Comparison of ENCODE assay signal across 12 cellular contexts in the genomic region with DNA sequence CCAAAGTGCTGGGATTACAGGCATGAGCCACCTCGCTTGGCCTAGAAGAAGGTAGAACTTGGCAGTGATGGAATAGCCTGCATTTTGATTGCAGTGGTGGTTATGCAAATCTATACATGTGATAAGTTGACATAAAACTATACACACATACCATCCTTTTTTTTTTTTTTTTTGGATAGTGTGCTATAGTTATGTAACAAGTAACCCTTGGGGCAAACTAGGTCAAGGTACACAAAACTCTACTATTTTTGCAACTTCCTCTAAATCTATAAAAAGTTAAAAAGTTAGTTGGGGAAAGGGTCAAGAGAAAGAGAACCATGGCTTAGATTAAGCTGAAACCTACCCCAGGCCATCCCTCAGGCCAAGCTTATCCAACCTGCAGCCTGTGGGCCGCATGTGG. TPM values are rescaled to one million over a fixed set of nuclear protein-coding genes. Genes with fewer than 3 reads are reported as not detected.
DNase-seq lines count a peak whose midpoint lies in the region; ATAC-seq and TF ChIP-seq lines count a peak whose summit lies in the region.
"Had no signal": no experiment of that assay in that cellular context is flagged by ENCODE, and none has a peak within 500 bp of the region (broad histone marks: within the 10 kb centered on the region; RNA-seq: fewer than 3 reads in every experiment).

No MANE protein-coding gene starts in this region.

- H3K4me1 ChIP-seq in DND-41 (ENCODE audit: insufficient read depth, low read length), result peaks cover 72% of the 10 kb centered on the region
- H3K4me1 ChIP-seq in mucosa of descending colon (ENCODE audit: low read depth), result peaks cover 7% of the 10 kb centered on the region
- H3K4me1 ChIP-seq in HAP-1, result no peaks in the 10 kb centered on the region

- H3K9ac ChIP-seq in DND-41 (ENCODE audit: low read depth, low read length), result peak overlapping the region; percentile 55

- H3K27ac ChIP-seq in DND-41 (ENCODE audit: low read length), result peak overlapping the region; percentile 99

- peak; percentile 3; the same call in 1 of the 3 replicates for ATAC-seq in DND-41 (ENCODE audit: insufficient read depth, low read depth)
- ATAC-seq in GM21723 (IDR thresholded peaks at IDR 0.05; ENCODE audit: unreplicated experiment), result peak; percentile 14
- peak; percentile 13 for ATAC-seq in mucosa of descending colon
- ATAC-seq in HG03196 (IDR thresholded peaks at IDR 0.05; ENCODE audit: unreplicated experiment), result no peak
- no peak for ATAC-seq in HG03097 (IDR thresholded peaks at IDR 0.05; ENCODE audit: low FRiP score, unreplicated experiment)

- DNase-seq in DND-41 (no peak), SKM-1 treated with dmso at 0.1 percent for 144 hours (lab: John Stamatoyannopoulos, UW; ENCODE audit: unreplicated experiment) (peak; percentile 37), mucosa of descending colon (peak in 1 of 3 donors; percentile 13), HAP-1 (ENCODE audit: low spot score in 2 of 2) (no peak), HPDE6-E6E7 (ENCODE audit: extremely low spot score) (no peak)
- DNase-seq: activated gamma-delta T cell; NCI-H748 treated with DMSO at 0.1 percent for 48 hours; stimulated activated CD4-positive, alpha-beta T cell treated with anti-CD3 and anti-CD28 coated beads, Interleukin-2, amount 100 ng/mL, for 48 hours; T-helper 9 cell had no signal

- TF ChIP-seq CTCF in DND-41 (IDR thresholded peaks at IDR 0.05; ENCODE audit: borderline replicate concordance, extremely low read depth, low read length, poor library complexity, severe bottlenecking), result no peak
- TF ChIP-seq CTCF in mucosa of descending colon (IDR thresholded peaks at IDR 0.05), result no peak

- H3K4me3 ChIP-seq in DND-41 (ENCODE audit: low read depth in 1 of 2, low read length in 2 of 2), result no peak overlapping the region; a peak in 1 of 4 replicates
- no peak overlapping the region for H3K4me3 ChIP-seq in mucosa of descending colon
- no peak overlapping the region for H3K4me3 ChIP-seq in HAP-1

- peaks cover 55% of the 10 kb centered on the region for H3K36me3 ChIP-seq in DND-41 (ENCODE audit: insufficient read depth, low read length)
- no peaks in the 10 kb centered on the region for H3K36me3 ChIP-seq in mucosa of descending colon (ENCODE audit: low read depth)
- peaks cover 10% of the 10 kb centered on the region for H3K36me3 ChIP-seq in HAP-1 (replicated peaks)

- H3K27me3 ChIP-seq in DND-41 (ENCODE audit: insufficient read depth, low read length, poor library complexity) (no peaks in the 10 kb centered on the region), HAP-1 (ENCODE audit: low read depth) (no peaks in the 10 kb centered on the region)

- H3K9me3 ChIP-seq in DND-41 (ENCODE audit: insufficient read depth, low read length, severe bottlenecking) (no peaks in the 10 kb centered on the region), mucosa of descending colon (no peaks in the 10 kb centered on the region), HAP-1 (no peaks in the 10 kb centered on the region)

- H4K20me1 ChIP-seq in DND-41 (ENCODE audit: insufficient read depth, low read length), result no peaks in the 10 kb centered on the region

- H3K4me2 ChIP-seq in DND-41 (ENCODE audit: insufficient read depth, low read length), result peak overlapping the region; percentile 41

- peak overlapping the region; percentile 28; the same call in 1 of the 2 replicates for H2AFZ ChIP-seq in DND-41 (ENCODE audit: low read depth, low read length)

- in situ Hi-C loops in HAP-1 (cut with MboI; ENCODE audit: low sequenced_read_pairs), result no loop called here

- intact Hi-C loops in mucosa of descending colon (cut with DNase I, micrococcal nuclease), result no loop called here

- peaks cover 69% of the 10 kb centered on the region for H3K79me2 ChIP-seq in DND-41 (ENCODE audit: insufficient read depth, low read length)

RNA-seq across cellular contexts. Expression of a gene that starts 11.1 kb away (rescaled TPM):
- 10 to 100 TPM; 44.9 to 67.2 (median 55.6) TPM for total RNA-seq in mucosa of descending colon

RNA-seq across cellular contexts. Expression of a gene that starts 51.4 kb away (rescaled TPM):
- 100 to 1,000 TPM; 119 to 342 (median 206) TPM for total RNA-seq in mucosa of descending colon

Comparison
In these comparisons a context has a peak if more than half of its experiments do, and no peak if none do; other contexts are left out.
1. ATAC-seq: peak in DND-41 (single experiment), GM21723 (single experiment) and mucosa of descending colon (single experiment); none in HG03196 (single experiment) and HG03097 (single experiment).